Comparison of ENCODE assay signal across 11 cellular contexts in the genomic region with DNA sequence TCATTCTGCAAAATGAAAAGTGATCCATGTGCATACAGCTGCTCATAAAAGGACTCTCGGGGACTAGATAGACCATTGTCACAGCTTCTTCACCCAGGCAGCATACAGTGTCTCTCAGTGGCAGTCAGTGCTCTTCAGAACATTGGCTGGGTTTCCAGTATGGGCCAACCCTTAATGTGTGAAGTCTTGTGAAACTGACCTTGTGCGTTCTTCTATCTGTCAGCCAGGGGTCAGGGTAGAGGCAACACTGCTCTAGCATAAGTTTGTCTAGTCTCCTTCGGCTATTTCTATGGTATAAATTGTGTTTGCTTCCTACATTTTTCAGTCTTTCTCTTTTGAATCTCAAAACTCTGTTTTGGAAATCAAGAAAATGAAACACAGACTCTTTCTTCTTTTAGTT. TPM values are rescaled to one million over a fixed set of nuclear protein-coding genes. Genes with fewer than 3 reads are reported as not detected.
A peak's percentile ranks its signal among the peaks of the same experiment; 100 is the strongest.
DNase-seq lines count a peak whose midpoint lies in the region; ATAC-seq and TF ChIP-seq lines count a peak whose summit lies in the region.
"Had no signal": no experiment of that assay in that cellular context is flagged by ENCODE, and none has a peak within 500 bp of the region (broad histone marks: within the 10 kb centered on the region; RNA-seq: fewer than 3 reads in every experiment).

No MANE protein-coding gene starts in this region.

- intact Hi-C loops in naive thymus-derived CD4-positive, alpha-beta T cell (cut with micrococcal nuclease): no loop called here
- intact Hi-C loops in prostate gland (cut with DNase I): no loop called here

- H3K9me3 Mint-ChIP-seq in naive thymus-derived CD4-positive, alpha-beta T cell: peaks cover 0 to 3% (median 0%) of the 10 kb centered on the region in 11 donors
- peaks cover 0 to 3% of the 10 kb centered on the region in 2 donors for H3K9me3 Mint-ChIP-seq in activated naive CD4-positive, alpha-beta T cell treated with anti-CD3 and anti-CD28 coated beads, Interleukin-2, amount 50 U/mL, for 72 hours
- H3K9me3 Mint-ChIP-seq: activated CD4-positive, alpha-beta T cell treated with anti-CD3 and anti-CD28 coated beads, Interleukin-2, amount 10 ng/mL, durations not matched to agents 24 days and 14 days had no signal

- no peak overlapping the region for H3K4me3 Mint-ChIP-seq in naive thymus-derived CD4-positive, alpha-beta T cell
- H3K4me3 Mint-ChIP-seq: activated CD4-positive, alpha-beta T cell treated with anti-CD3 and anti-CD28 coated beads, Interleukin-2, amount 10 ng/mL, durations not matched to agents 24 days and 14 days had no signal

- no peaks in the 10 kb centered on the region for H3K27me3 ChIP-seq in naive thymus-derived CD4-positive, alpha-beta T cell (ENCODE audit: control insufficient read depth in 2 of 2, insufficient read depth in 2 of 2, low read length in 2 of 2)
- H3K27me3 ChIP-seq in prostate gland (replicated peaks; ENCODE audit: insufficient read depth): no peaks in the 10 kb centered on the region

- H3K27ac ChIP-seq in naive thymus-derived CD4-positive, alpha-beta T cell (ENCODE audit: low read depth, low read length): no peak overlapping the region
- H3K27ac ChIP-seq in prostate gland: no peak overlapping the region

- DNase-seq in GM13977 (ENCODE audit: low spot score): no peak
- peak; percentile 21 for DNase-seq in amniotic epithelial cell (ENCODE audit: low read depth)
- no peak for DNase-seq in naive thymus-derived CD4-positive, alpha-beta T cell
- no peak for DNase-seq in activated naive CD4-positive, alpha-beta T cell treated with anti-CD3 and anti-CD28 coated beads, Interleukin-2, amount 50 U/mL, for 72 hours (ENCODE audit: low spot score in 2 of 2)
- no peak for DNase-seq in OCI-M2 (lab: John Stamatoyannopoulos, UW; ENCODE audit: unreplicated experiment)
- no peak for DNase-seq in SHP77 (lab: John Stamatoyannopoulos, UW)
- no peak for DNase-seq in prostate gland (ENCODE audit: low spot score)
- DNase-seq: activated CD4-positive, alpha-beta T cell treated with anti-CD3 and anti-CD28 coated beads, Interleukin-2, amount 10 ng/mL, durations not matched to agents 24 days and 14 days; NCI-H2171 treated with DMSO at 0.1 percent for 48 hours; stimulated activated naive CD4-positive, alpha-beta T cell had no signal

- TF ChIP-seq CTCF in GM13977 (IDR thresholded peaks at IDR 0.05; ENCODE audit: extremely low read depth, insufficient read depth, missing control alignments) (peak; percentile 22), prostate gland (IDR thresholded peaks at IDR 0.05) (no peak)

- H3K4me3 ChIP-seq in naive thymus-derived CD4-positive, alpha-beta T cell (ENCODE audit: low read length): no peak overlapping the region
- H3K4me3 ChIP-seq in prostate gland: no peak overlapping the region

- H3K36me3 ChIP-seq in naive thymus-derived CD4-positive, alpha-beta T cell (ENCODE audit: control insufficient read depth in 2 of 3, insufficient read depth in 3 of 3, low read length in 3 of 3): no peaks in the 10 kb centered on the region
- H3K36me3 ChIP-seq in prostate gland: no peaks in the 10 kb centered on the region

- no peak for TF ChIP-seq POLR2A in prostate gland (IDR thresholded peaks at IDR 0.05)

- no peaks in the 10 kb centered on the region for H3K9me3 ChIP-seq in naive thymus-derived CD4-positive, alpha-beta T cell (ENCODE audit: control insufficient read depth in 2 of 3, low read length in 3 of 3)
- H3K9me3 ChIP-seq in prostate gland: no peaks in the 10 kb centered on the region

- in situ Hi-C loops in GM13977 (cut with MboI; ENCODE audit: low pct_unique_long_range_greater_than_20kb, low sequenced_read_pairs, unreplicated experiment): no loop called here

- 88% methylated on average over 3 of the region's 3 CpGs for WGBS in prostate gland

- no peaks in the 10 kb centered on the region for H3K36me3 Mint-ChIP-seq in naive thymus-derived CD4-positive, alpha-beta T cell
- H3K36me3 Mint-ChIP-seq in activated naive CD4-positive, alpha-beta T cell treated with anti-CD3 and anti-CD28 coated beads, Interleukin-2, amount 50 U/mL, for 72 hours: no peaks in the 10 kb centered on the region

- CTCF ChIA-PET in naive thymus-derived CD4-positive, alpha-beta T cell (lab: Charles Lee): no interaction called here

- H3K27me3 Mint-ChIP-seq in naive thymus-derived CD4-positive, alpha-beta T cell: peaks cover 0 to 18% (median 5%) of the 10 kb centered on the region in 5 donors
- H3K27me3 Mint-ChIP-seq: activated CD4-positive, alpha-beta T cell treated with anti-CD3 and anti-CD28 coated beads, Interleukin-2, amount 10 ng/mL, durations not matched to agents 24 days and 14 days had no signal

- H3K4me1 Mint-ChIP-seq in naive thymus-derived CD4-positive, alpha-beta T cell: no peaks in the 10 kb centered on the region
- H3K4me1 Mint-ChIP-seq: activated CD4-positive, alpha-beta T cell treated with anti-CD3 and anti-CD28 coated beads, Interleukin-2, amount 10 ng/mL, durations not matched to agents 24 days and 14 days had no signal

- H3K4me1 ChIP-seq in naive thymus-derived CD4-positive, alpha-beta T cell (ENCODE audit: control insufficient read depth in 2 of 2, insufficient read depth in 2 of 2, low read length in 2 of 2): no peaks in the 10 kb centered on the region
- no peaks in the 10 kb centered on the region for H3K4me1 ChIP-seq in prostate gland (replicated peaks)

- no peak overlapping the region for H3K27ac Mint-ChIP-seq in naive thymus-derived CD4-positive, alpha-beta T cell
- no peak overlapping the region for H3K27ac Mint-ChIP-seq in activated naive CD4-positive, alpha-beta T cell treated with anti-CD3 and anti-CD28 coated beads, Interleukin-2, amount 50 U/mL, for 72 hours
- H3K27ac Mint-ChIP-seq: activated CD4-positive, alpha-beta T cell treated with anti-CD3 and anti-CD28 coated beads, Interleukin-2, amount 10 ng/mL, durations not matched to agents 24 days and 14 days had no signal

- POLR2A ChIA-PET in naive thymus-derived CD4-positive, alpha-beta T cell (lab: Charles Lee): no interaction called here

- peak; percentile 63 for ATAC-seq in HG03378 (IDR thresholded peaks at IDR 0.05; ENCODE audit: unreplicated experiment)
- peak; percentile 27 for ATAC-seq in naive thymus-derived CD4-positive, alpha-beta T cell
- ATAC-seq in activated naive CD4-positive, alpha-beta T cell treated with anti-CD3 and anti-CD28 coated beads, Interleukin-2, amount 50 U/mL, for 72 hours: no peak

RNA-seq across cellular contexts. Expression of a gene that starts 37.0 kb away (rescaled TPM):
- not detected for total RNA-seq in naive thymus-derived CD4-positive, alpha-beta T cell
- polyA plus RNA-seq in naive thymus-derived CD4-positive, alpha-beta T cell: not detected
- total RNA-seq in activated naive CD4-positive, alpha-beta T cell treated with anti-CD3 and anti-CD28 coated beads, Interleukin-2, amount 50 U/mL, for 72 hours: not detected
- 1 to 10 TPM in 1 of 2 donors, under 1 TPM in 1; 0.96 to 1.8 TPM for total RNA-seq in prostate gland
- total RNA-seq: activated CD4-positive, alpha-beta T cell treated with anti-CD3 and anti-CD28 coated beads, Interleukin-2, amount 10 ng/mL, durations not matched to agents 24 days and 14 days had no signal

Comparison
In these comparisons a context has a peak if more than half of its experiments do, and no peak if none do; other contexts are left out.
1. ATAC-seq: peak in HG03378 (single experiment) and naive thymus-derived CD4-positive, alpha-beta T cell (single experiment); none in activated naive CD4-positive, alpha-beta T cell treated with anti-CD3 and anti-CD28 coated beads, Interleukin-2, amount 50 U/mL, for 72 hours (0 of 2).